1 cellular context compared by ENCODE assay signal in the genomic region with DNA sequence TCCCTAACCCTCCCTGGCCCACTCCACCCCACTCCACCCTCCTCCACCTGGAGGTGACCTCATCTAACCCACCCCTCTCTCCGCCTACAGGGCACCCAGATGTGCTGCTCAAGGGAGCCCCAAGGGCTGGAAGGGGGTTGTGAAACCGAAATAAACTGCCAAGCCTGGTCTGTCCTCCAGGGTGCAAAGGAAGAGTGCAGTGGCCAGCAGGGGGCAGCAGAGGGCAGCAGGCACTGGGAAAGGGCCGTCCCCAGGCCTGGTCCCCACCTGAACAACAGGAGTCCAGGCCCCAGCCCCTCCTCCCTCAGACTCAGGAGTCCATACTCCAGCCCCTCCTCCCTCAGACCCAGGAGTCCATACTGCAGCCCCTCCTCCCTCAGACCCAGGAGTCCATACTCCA.
A peak's percentile ranks its signal among the peaks of the same experiment; 100 is the strongest.
TF ChIP-seq lines count a peak whose summit lies in the region.

No MANE protein-coding gene starts in this region.

TF ChIP-seq in HepG2, 621 proteins besides CTCF, POLR2A, EP300 and RAD21 (continued from another document):
- TF ChIP-seq, protein P1, sequence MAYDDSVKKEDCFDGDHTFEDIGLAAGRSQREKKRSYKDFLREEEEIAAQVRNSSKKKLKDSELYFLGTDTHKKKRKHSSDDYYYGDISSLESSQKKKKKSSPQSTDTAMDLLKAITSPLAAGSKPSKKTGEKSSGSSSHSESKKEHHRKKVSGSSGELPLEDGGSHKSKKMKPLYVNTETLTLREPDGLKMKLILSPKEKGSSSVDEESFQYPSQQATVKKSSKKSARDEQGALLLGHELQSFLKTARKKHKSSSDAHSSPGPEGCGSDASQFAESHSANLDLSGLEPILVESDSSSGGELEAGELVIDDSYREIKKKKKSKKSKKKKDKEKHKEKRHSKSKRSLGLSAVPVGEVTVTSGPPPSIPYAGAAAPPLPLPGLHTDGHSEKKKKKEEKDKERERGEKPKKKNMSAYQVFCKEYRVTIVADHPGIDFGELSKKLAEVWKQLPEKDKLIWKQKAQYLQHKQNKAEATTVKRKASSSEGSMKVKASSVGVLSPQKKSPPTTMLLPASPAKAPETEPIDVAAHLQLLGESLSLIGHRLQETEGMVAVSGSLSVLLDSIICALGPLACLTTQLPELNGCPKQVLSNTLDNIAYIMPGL (CRISPR knock-in tag; IDR thresholded peaks at IDR 0.05; ENCODE audit: borderline replicate concordance in 1 of 2, low read depth in 1 of 2) = peak in 1 of 2 experiments; percentile 83; a peak in 3 of 4 replicates
- TF ChIP-seq ZBTB3 (CRISPR knock-in tag; IDR thresholded peaks at IDR 0.05; ENCODE audit: borderline replicate concordance, low read depth) (no peak), TARDBP (CRISPR knock-in tag; IDR thresholded peaks at IDR 0.05) (0 out of 2 replicates have a peak, but pooled peaks have one; percentile 62), JUND (CRISPR knock-in tag; IDR thresholded peaks at IDR 0.05) (no peak), DPF2 (CRISPR knock-in tag; IDR thresholded peaks at IDR 0.05; ENCODE audit: borderline replicate concordance, low read depth) (peak; percentile 67; the same call in 1 of the 2 replicates), SIN3B (IDR thresholded peaks at IDR 0.05; ENCODE audit: low read length) (no peak), IKZF5 (CRISPR knock-in tag; IDR thresholded peaks at IDR 0.05) (peak; percentile 54; the same call in 1 of the 2 replicates), NRL (CRISPR knock-in tag; IDR thresholded peaks at IDR 0.05; ENCODE audit: borderline replicate concordance) (no peak), KMT2B (CRISPR knock-in tag; IDR thresholded peaks at IDR 0.05) (0 out of 2 replicates have a peak, but pooled peaks have one; percentile 20), ZNF644 (CRISPR knock-in tag; IDR thresholded peaks at IDR 0.05; ENCODE audit: low read depth) (peak; percentile 14; the same call in 1 of the 2 replicates), ZNF451 (CRISPR knock-in tag; IDR thresholded peaks at IDR 0.05) (no peak), MATR3 (CRISPR knock-in tag; IDR thresholded peaks at IDR 0.05) (no peak), MED1 (CRISPR knock-in tag; IDR thresholded peaks at IDR 0.05) (peak; percentile 53), HOMEZ (CRISPR knock-in tag; IDR thresholded peaks at IDR 0.05; ENCODE audit: low read depth) (0 out of 2 replicates have a peak, but pooled peaks have one; percentile 33), PHB2 (IDR thresholded peaks at IDR 0.05; ENCODE audit: partially characterized antibody) (no peak)
- TF ChIP-seq, protein P2, sequence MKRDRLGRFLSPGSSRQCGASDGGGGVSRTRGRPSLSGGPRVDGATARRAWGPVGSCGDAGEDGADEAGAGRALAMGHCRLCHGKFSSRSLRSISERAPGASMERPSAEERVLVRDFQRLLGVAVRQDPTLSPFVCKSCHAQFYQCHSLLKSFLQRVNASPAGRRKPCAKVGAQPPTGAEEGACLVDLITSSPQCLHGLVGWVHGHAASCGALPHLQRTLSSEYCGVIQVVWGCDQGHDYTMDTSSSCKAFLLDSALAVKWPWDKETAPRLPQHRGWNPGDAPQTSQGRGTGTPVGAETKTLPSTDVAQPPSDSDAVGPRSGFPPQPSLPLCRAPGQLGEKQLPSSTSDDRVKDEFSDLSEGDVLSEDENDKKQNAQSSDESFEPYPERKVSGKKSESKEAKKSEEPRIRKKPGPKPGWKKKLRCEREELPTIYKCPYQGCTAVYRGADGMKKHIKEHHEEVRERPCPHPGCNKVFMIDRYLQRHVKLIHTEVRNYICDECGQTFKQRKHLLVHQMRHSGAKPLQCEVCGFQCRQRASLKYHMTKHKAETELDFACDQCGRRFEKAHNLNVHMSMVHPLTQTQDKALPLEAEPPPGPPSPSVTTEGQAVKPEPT (CRISPR knock-in tag; IDR thresholded peaks at IDR 0.05; ENCODE audit: low read depth) = no peak
- TF ChIP-seq, protein P3, sequence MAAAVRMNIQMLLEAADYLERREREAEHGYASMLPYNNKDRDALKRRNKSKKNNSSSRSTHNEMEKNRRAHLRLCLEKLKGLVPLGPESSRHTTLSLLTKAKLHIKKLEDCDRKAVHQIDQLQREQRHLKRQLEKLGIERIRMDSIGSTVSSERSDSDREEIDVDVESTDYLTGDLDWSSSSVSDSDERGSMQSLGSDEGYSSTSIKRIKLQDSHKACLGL (CRISPR knock-in tag; IDR thresholded peaks at IDR 0.05) = no peak
